1 cellular context compared by ENCODE assay signal in genomic region chr13:91353494-91353893, GRCh38.
TF ChIP-seq lines count a peak whose summit lies in the region.

No MANE protein-coding gene starts in this region.

TF ChIP-seq in SK-N-SH treated with all-trans-retinoic acid at 6 μM for 48 hours, 23 proteins besides CTCF, POLR2A, EP300 and RAD21 (continued from another document):
- TF ChIP-seq, protein P1, sequence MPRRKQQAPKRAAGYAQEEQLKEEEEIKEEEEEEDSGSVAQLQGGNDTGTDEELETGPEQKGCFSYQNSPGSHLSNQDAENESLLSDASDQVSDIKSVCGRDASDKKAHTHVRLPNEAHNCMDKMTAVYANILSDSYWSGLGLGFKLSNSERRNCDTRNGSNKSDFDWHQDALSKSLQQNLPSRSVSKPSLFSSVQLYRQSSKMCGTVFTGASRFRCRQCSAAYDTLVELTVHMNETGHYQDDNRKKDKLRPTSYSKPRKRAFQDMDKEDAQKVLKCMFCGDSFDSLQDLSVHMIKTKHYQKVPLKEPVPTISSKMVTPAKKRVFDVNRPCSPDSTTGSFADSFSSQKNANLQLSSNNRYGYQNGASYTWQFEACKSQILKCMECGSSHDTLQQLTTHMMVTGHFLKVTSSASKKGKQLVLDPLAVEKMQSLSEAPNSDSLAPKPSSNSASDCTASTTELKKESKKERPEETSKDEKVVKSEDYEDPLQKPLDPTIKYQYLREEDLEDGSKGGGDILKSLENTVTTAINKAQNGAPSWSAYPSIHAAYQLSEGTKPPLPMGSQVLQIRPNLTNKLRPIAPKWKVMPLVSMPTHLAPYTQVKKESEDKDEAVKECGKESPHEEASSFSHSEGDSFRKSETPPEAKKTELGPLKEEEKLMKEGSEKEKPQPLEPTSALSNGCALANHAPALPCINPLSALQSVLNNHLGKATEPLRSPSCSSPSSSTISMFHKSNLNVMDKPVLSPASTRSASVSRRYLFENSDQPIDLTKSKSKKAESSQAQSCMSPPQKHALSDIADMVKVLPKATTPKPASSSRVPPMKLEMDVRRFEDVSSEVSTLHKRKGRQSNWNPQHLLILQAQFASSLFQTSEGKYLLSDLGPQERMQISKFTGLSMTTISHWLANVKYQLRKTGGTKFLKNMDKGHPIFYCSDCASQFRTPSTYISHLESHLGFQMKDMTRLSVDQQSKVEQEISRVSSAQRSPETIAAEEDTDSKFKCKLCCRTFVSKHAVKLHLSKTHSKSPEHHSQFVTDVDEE (CRISPR knock-in tag; IDR thresholded peaks at IDR 0.05): no peak
- TF ChIP-seq BACH2 (CRISPR knock-in tag; IDR thresholded peaks at IDR 0.05; ENCODE audit: borderline replicate concordance) (no peak), ZFP3 (CRISPR knock-in tag; IDR thresholded peaks at IDR 0.05) (no peak), POU6F1 (CRISPR knock-in tag; IDR thresholded peaks at IDR 0.05; ENCODE audit: borderline replicate concordance, low read depth) (no peak), ZC3H10 (CRISPR knock-in tag; IDR thresholded peaks at IDR 0.05) (no peak)
